ENCODE assay signal across 8 cellular contexts in the genomic region with DNA sequence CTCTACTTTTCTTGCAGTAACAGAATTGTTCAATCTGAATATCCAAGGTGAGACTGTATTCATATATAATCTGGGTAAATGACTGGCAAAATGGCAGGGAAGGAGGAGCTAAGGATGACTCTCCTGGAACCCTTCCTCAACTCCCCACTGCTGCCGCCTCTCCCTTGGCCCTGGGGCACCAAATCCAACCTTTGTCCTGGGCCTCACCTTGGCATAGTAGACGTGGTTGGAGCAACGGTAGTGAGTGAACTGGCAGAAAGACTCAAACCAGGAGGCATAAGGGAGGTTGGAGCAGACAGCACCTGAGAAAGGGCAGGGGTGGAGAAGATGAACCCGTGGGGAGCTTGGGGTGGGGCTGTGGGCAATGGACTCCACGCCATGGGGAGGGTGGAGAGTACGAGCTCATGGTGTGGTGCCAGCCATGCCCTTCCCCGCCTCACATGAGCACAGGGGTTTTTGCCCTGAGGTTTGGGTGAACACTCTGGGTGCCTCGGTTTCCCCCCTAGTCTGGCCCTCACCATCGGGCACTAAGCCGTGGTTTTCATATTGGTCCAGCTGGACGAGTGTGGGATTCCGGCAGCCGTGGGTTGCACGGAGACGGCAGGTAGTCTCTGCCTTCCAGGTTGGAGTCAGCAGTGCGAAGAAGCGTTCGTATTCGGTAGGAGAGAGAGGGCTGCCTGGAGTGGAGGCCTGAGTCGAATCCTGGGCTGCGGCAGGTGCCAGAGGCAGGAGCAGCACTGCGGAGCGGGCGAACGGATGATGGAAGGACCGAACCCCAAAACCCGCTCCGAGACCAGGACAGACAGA. TPM values are rescaled to one million over a fixed set of nuclear protein-coding genes. Genes with fewer than 3 reads are reported as not detected.
A peak's percentile ranks its signal among the peaks of the same experiment; 100 is the strongest.
DNase-seq lines count a peak whose midpoint lies in the region; ATAC-seq and TF ChIP-seq lines count a peak whose summit lies in the region.

No MANE protein-coding gene starts in this region.

- intact Hi-C loops in OCI-LY7 (cut with micrococcal nuclease; ENCODE audit: unreplicated experiment), result no loop called here

- peaks cover 35% of the 10 kb centered on the region for H3K36me3 Mint-ChIP-seq in CD4-positive, CD25-positive, alpha-beta regulatory T cell

- H3K4me1 Mint-ChIP-seq in CD4-positive, CD25-positive, alpha-beta regulatory T cell, result peaks cover 0 to 17% (median 4%) of the 10 kb centered on the region in 4 donors

- H4K20me1 ChIP-seq in OCI-LY7 (ENCODE audit: insufficient read depth, low read length), result no peaks in the 10 kb centered on the region

- H3K4me1 ChIP-seq in CD4-positive, CD25-positive, alpha-beta regulatory T cell (ENCODE audit: control insufficient read depth, insufficient read depth, low read length, poor library complexity, severe bottlenecking), result peaks cover 8% of the 10 kb centered on the region
- H3K4me1 ChIP-seq in OCI-LY7 (ENCODE audit: insufficient read depth, low read length, poor library complexity, severe bottlenecking), result peaks cover 36% of the 10 kb centered on the region
- peaks cover 32 to 33% of the 10 kb centered on the region in 2 experiments for H3K4me1 ChIP-seq in neutrophil (ENCODE audit: control insufficient read depth in 1 of 2, insufficient read depth in 1 of 2, low read depth in 1 of 2, low read length in 1 of 2)

- H3K9me3 ChIP-seq in CD4-positive, CD25-positive, alpha-beta regulatory T cell (ENCODE audit: control insufficient read depth in 2 of 2, low read length in 2 of 2), result peaks cover 12 to 14% of the 10 kb centered on the region in 2 experiments
- H3K9me3 ChIP-seq in OCI-LY7 (ENCODE audit: low read length) (no peaks in the 10 kb centered on the region), neutrophil (no peaks in the 10 kb centered on the region)

- H3K9me3 Mint-ChIP-seq in CD4-positive, CD25-positive, alpha-beta regulatory T cell, result peaks cover 0 to 17% (median 3%) of the 10 kb centered on the region in 7 donors

- peak overlapping the region in 3 of 4 donors; percentile 56 to 62 (median 57) for H3K4me3 Mint-ChIP-seq in CD4-positive, CD25-positive, alpha-beta regulatory T cell

- peak overlapping the region in 1 of 3 donors; percentile 8 for H3K27ac Mint-ChIP-seq in CD4-positive, CD25-positive, alpha-beta regulatory T cell

- DNase-seq in CD4-positive, CD25-positive, alpha-beta regulatory T cell, result no peak
- no peak for DNase-seq in OCI-LY7 (ENCODE audit: low spot score)
- DNase-seq in fibroblast of pulmonary artery (ENCODE audit: low read depth), result no peak
- no peak for DNase-seq in NCI-H345 (lab: John Stamatoyannopoulos, UW)

- no TSS peak for BruUV-seq in OCI-LY7 (replicated peaks; lab: Mats Ljungman, UMichigan)

- POLR2A ChIA-PET in OCI-LY7 (lab: Charles Lee), result interaction anchor here (0.5 to 1.4 kb wide), 5 partner anchors 11 to 19 kb away, joined by 3 to 5 read pairs (median 4); partner anchors contain the start of gene LPAR5

- no peak for ATAC-seq in CD4-positive, CD25-positive, alpha-beta regulatory T cell (ENCODE audit: low read depth in 2 of 2)
- no peak for ATAC-seq in GM19023 (IDR thresholded peaks at IDR 0.05; ENCODE audit: unreplicated experiment)
- ATAC-seq in HG02870 (IDR thresholded peaks at IDR 0.05; ENCODE audit: unreplicated experiment), result no peak
- no peak for ATAC-seq in HG02885 (IDR thresholded peaks at IDR 0.05; ENCODE audit: poor library complexity, unreplicated experiment)

- peaks cover 15% of the 10 kb centered on the region for H3K36me3 ChIP-seq in CD4-positive, CD25-positive, alpha-beta regulatory T cell (ENCODE audit: control insufficient read depth, insufficient read depth, low read length)
- peaks cover 5% of the 10 kb centered on the region for H3K36me3 ChIP-seq in OCI-LY7 (ENCODE audit: insufficient read depth, low read length)
- peaks cover 36% of the 10 kb centered on the region for H3K36me3 ChIP-seq in neutrophil

- TF ChIP-seq CTCF in OCI-LY7 (conservative IDR thresholded peaks at IDR 0.05; ENCODE audit: low read length) (no peak), fibroblast of pulmonary artery (IDR thresholded peaks at IDR 0.05; ENCODE audit: low read length, missing control alignments) (no peak), neutrophil (IDR thresholded peaks at IDR 0.05) (no peak)

- H3K27ac ChIP-seq in CD4-positive, CD25-positive, alpha-beta regulatory T cell (ENCODE audit: insufficient read depth, low read length, poor library complexity, severe bottlenecking), result no peak overlapping the region
- H3K27ac ChIP-seq in OCI-LY7 (ENCODE audit: low read depth, low read length, poor library complexity, severe bottlenecking) (no peak overlapping the region), neutrophil (peak overlapping the region; percentile 78)

- H3K4me2 ChIP-seq in OCI-LY7 (ENCODE audit: low read length), result peak overlapping the region; percentile 94

- no peaks in the 10 kb centered on the region for H3K79me2 ChIP-seq in OCI-LY7 (ENCODE audit: insufficient read depth, low read depth, low read length)

- no peaks in the 10 kb centered on the region for H3K27me3 Mint-ChIP-seq in CD4-positive, CD25-positive, alpha-beta regulatory T cell

- no peaks in the 10 kb centered on the region for H3K9me2 ChIP-seq in OCI-LY7 (ENCODE audit: insufficient read depth, low read length)

- H2AFZ ChIP-seq in OCI-LY7 (ENCODE audit: low read length), result peak overlapping the region; percentile 63; the same call in 1 of the 2 replicates

- no peaks in the 10 kb centered on the region for H3K27me3 ChIP-seq in CD4-positive, CD25-positive, alpha-beta regulatory T cell (ENCODE audit: control insufficient read depth, insufficient read depth, low read length)
- H3K27me3 ChIP-seq in neutrophil, result no peaks in the 10 kb centered on the region

- CTCF ChIA-PET in OCI-LY7 (lab: Charles Lee; ENCODE audit: unreplicated experiment), result no interaction called here

- H3K4me3 ChIP-seq in CD4-positive, CD25-positive, alpha-beta regulatory T cell (ENCODE audit: low read depth, low read length), result no peak overlapping the region
- peak overlapping the region; percentile 72 for H3K4me3 ChIP-seq in OCI-LY7 (ENCODE audit: low read depth, low read length, poor library complexity, severe bottlenecking)
- H3K4me3 ChIP-seq in fibroblast of pulmonary artery (replicated peaks; ENCODE audit: low read depth, low read length), result peak overlapping the region; percentile 42
- H3K4me3 ChIP-seq in neutrophil (ENCODE audit: low read depth in 1 of 2, low read length in 1 of 2), result peak overlapping the region; percentile 58

RNA-seq across cellular contexts. Expression of gene ACRBP, which starts 0.8 kb away (rescaled TPM):
- 13.7 TPM for total RNA-seq in CD4-positive, CD25-positive, alpha-beta regulatory T cell
- under 1 TPM in 1 of 4 donors, not detected in 3; 0.41 TPM for polyA plus RNA-seq in CD4-positive, CD25-positive, alpha-beta regulatory T cell
- 3.6 and 4.4 TPM in 2 replicates for total RNA-seq in OCI-LY7 (2014; rRNA removed; shearing (Covaris generic))
- 9.3 and 9.4 TPM in 2 replicates for total RNA-seq in OCI-LY7 (2022)

RNA-seq across cellular contexts. Expression of gene LPAR5, which starts 10.7 kb away (rescaled TPM):
- total RNA-seq in CD4-positive, CD25-positive, alpha-beta regulatory T cell, result 7.0 TPM
- 10 to 100 TPM in 1 of 4 donors, 1 to 10 TPM in 3; 6.6 to 17.3 (median 8.6) TPM for polyA plus RNA-seq in CD4-positive, CD25-positive, alpha-beta regulatory T cell
- total RNA-seq in OCI-LY7 (2014; rRNA removed; shearing (Covaris generic)), result 7.7 and 14.4 TPM in 2 replicates
- 25.3 and 25.6 TPM in 2 replicates for total RNA-seq in OCI-LY7 (2022)

RNA-seq across cellular contexts. Expression of gene ING4, which starts 16.4 kb away (rescaled TPM):
- 34.6 TPM for total RNA-seq in CD4-positive, CD25-positive, alpha-beta regulatory T cell
- 10 to 100 TPM; 70.5 to 90.6 (median 82.4) TPM for polyA plus RNA-seq in CD4-positive, CD25-positive, alpha-beta regulatory T cell
- 27.1 and 38.1 TPM in 2 replicates for total RNA-seq in OCI-LY7 (2014; rRNA removed; shearing (Covaris generic))
- total RNA-seq in OCI-LY7 (2022), result 30.8 and 37.0 TPM in 2 replicates

RNA-seq across cellular contexts. Expression of gene CHD4, which starts 39.3 kb away (rescaled TPM):
- total RNA-seq in CD4-positive, CD25-positive, alpha-beta regulatory T cell, result 474 TPM
- polyA plus RNA-seq in CD4-positive, CD25-positive, alpha-beta regulatory T cell, result 10 to 100 TPM; 32.2 to 43.4 (median 38.8) TPM
- 287 and 319 TPM in 2 replicates for total RNA-seq in OCI-LY7 (2014; rRNA removed; shearing (Covaris generic))
- 247 and 267 TPM in 2 replicates for total RNA-seq in OCI-LY7 (2022)

RNA-seq across cellular contexts. Expression of gene ZNF384, which starts 42.7 kb away (rescaled TPM):
- 68.3 TPM for total RNA-seq in CD4-positive, CD25-positive, alpha-beta regulatory T cell
- polyA plus RNA-seq in CD4-positive, CD25-positive, alpha-beta regulatory T cell, result 10 to 100 TPM; 13.4 to 25.3 (median 19.6) TPM
- 48.2 and 48.6 TPM in 2 replicates for total RNA-seq in OCI-LY7 (2014; rRNA removed; shearing (Covaris generic))
- total RNA-seq in OCI-LY7 (2022), result 95.5 and 109 TPM in 2 replicates
